8 cellular contexts compared by ENCODE assay signal in the genomic region with DNA sequence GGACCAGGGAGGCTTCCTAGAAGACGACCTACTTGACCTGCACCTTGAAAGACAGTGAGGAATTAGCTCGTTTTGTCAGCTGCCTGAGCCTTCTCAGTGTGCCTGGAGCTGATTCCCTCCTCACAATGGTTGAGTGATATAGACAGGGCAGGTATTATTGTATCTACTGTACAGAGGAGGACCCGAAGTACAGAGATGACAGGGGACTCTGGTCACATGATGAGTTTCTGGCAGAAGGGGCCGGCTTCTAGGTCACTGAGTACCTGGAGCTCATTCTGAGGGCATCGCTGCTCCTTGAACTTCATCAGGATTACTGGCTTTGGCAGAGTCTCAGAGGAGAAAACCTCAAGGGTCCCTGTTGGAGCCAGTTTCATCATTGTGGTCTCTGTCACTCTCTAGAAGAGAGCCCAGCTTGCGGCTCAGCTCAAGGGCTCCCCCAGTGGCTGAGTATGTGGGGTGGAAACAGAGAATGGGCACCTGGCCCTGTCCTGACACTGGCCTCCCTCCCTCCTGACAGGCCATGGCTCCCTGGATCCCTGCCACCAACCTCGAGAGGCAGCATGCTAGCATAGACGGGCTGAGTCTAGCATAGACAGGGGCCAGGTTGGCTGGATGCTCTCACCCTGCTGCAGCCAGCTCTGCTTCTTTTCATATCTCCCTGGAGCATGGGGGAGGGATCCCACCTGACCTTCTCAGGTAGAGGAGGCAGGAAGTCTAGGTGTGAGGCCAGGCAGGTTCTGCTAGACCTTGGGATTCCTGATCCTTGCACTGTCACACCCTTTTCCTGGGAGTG. TPM values are rescaled to one million over a fixed set of nuclear protein-coding genes. Genes with fewer than 3 reads are reported as not detected.
DNase-seq lines count a peak whose midpoint lies in the region; ATAC-seq and TF ChIP-seq lines count a peak whose summit lies in the region.

No MANE protein-coding gene starts in this region.

- H3K4me1 ChIP-seq in right lobe of liver, result peaks cover 0 to 48% (median 23%) of the 10 kb centered on the region in 4 donors

- H3K27ac ChIP-seq in right lobe of liver, result no peak overlapping the region

- DNase-seq in ELF-1 (ENCODE audit: low read depth, low spot score), result peak; percentile 76
- peak; percentile 69 for DNase-seq in LoVo (ENCODE audit: low spot score)
- peak in 4 of 5 experiments; percentile 20 to 24 (median 22) for DNase-seq in T-helper 2 cell
- peak; percentile 93 for DNase-seq in cerebellum (ENCODE audit: low spot score)
- DNase-seq in right lobe of liver, result peak; percentile 79 to 89 (median 88)
- DNase-seq in stimulated activated naive CD4-positive, alpha-beta T cell treated with Interleukin-2 at 50 U/mL for 16 hours (lab: John Stamatoyannopoulos, UW), result peak; percentile 22
- DNase-seq in NCI-H1930 (lab: John Stamatoyannopoulos, UW), result no peak

- ATAC-seq in right lobe of liver, result peak; percentile 85 to 87 (median 86)
- ATAC-seq in HG03139 (IDR thresholded peaks at IDR 0.05; ENCODE audit: unreplicated experiment), result no peak

- intact Hi-C loops in right lobe of liver (cut with DNase I), result loop anchor here in 1 of 2 donors (10.0 kb wide), 1 partner anchor 61 kb away; no protein-coding TSS in a partner anchor

- no peaks in the 10 kb centered on the region for H3K27me3 ChIP-seq in right lobe of liver

- no peak for TF ChIP-seq POLR2A in right lobe of liver (IDR thresholded peaks at IDR 0.05)

- TF ChIP-seq CTCF in right lobe of liver (IDR thresholded peaks at IDR 0.05), result peak; percentile 76 to 91 (median 85)

- H3K4me3 ChIP-seq in right lobe of liver, result no peak overlapping the region

- H3K9me3 ChIP-seq in right lobe of liver, result no peaks in the 10 kb centered on the region

- no peaks in the 10 kb centered on the region for H3K36me3 ChIP-seq in right lobe of liver

- 51% methylated on average over 5 of the region's 8 CpGs for WGBS in right lobe of liver (ENCODE audit: insufficient coverage, low coverage, low lambda C conversion rate, missing lambda C conversion rate)

RNA-seq across cellular contexts. Expression of a gene that starts 38.7 kb away (rescaled TPM):
- total RNA-seq in cerebellum (62.8 TPM), right lobe of liver (10 to 100 TPM; 20.3 to 40.0 (median 26.7) TPM)

Comparison
In these comparisons a context has a peak if more than half of its experiments do, and no peak if none do; other contexts are left out.
1. DNase-seq: peak in ELF-1 (single experiment), LoVo (single experiment), T-helper 2 cell (4 of 5), cerebellum (single experiment), right lobe of liver (3 of 3) and stimulated activated naive CD4-positive, alpha-beta T cell treated with Interleukin-2 at 50 U/mL for 16 hours (single experiment); none in NCI-H1930 (0 of 2).